ENCODE assay signal across 1 cellular context in genomic region chr3:100682854-100683760, GRCh38.
TF ChIP-seq lines count a peak whose summit lies in the region.

No MANE protein-coding gene starts in this region.

TF ChIP-seq in IMR-90, 13 proteins besides CTCF, POLR2A, EP300 and RAD21:
- TF ChIP-seq RCOR1 (IDR thresholded peaks at IDR 0.05; ENCODE audit: insufficient replicate concordance, low read length) (no peak), CEBPB (IDR thresholded peaks at IDR 0.05; ENCODE audit: low read depth, low read length) (no peak), SMC3 (IDR thresholded peaks at IDR 0.05; ENCODE audit: low read depth, low read length) (no peak), RFX5 (IDR thresholded peaks at IDR 0.05; ENCODE audit: low read depth, low read length) (no peak), BHLHE40 (IDR thresholded peaks at IDR 0.05; ENCODE audit: low read depth, low read length) (no peak), ELK1 (IDR thresholded peaks at IDR 0.05; ENCODE audit: borderline replicate concordance, low read depth, low read length) (no peak), MXI1 (IDR thresholded peaks at IDR 0.05; ENCODE audit: borderline replicate concordance, low read depth, low read length) (no peak), USF2 (IDR thresholded peaks at IDR 0.05; ENCODE audit: low read depth, low read length) (no peak), MAZ (IDR thresholded peaks at IDR 0.05; ENCODE audit: borderline replicate concordance, low read depth, low read length) (no peak), CHD1 (IDR thresholded peaks at IDR 0.05; ENCODE audit: low read depth, low read length) (no peak), NFE2L2 (IDR thresholded peaks at IDR 0.05; ENCODE audit: low read depth, low read length) (no peak)
